In genomic region chr2:120260736-120261135, GRCh38 we compare ENCODE assay signal across 17 cellular contexts. TPM values are rescaled to one million over a fixed set of nuclear protein-coding genes. Genes with fewer than 3 reads are reported as not detected.
DNase-seq lines count a peak whose midpoint lies in the region; ATAC-seq, FAIRE-seq and TF ChIP-seq lines count a peak whose summit lies in the region.
"Had no signal": no experiment of that assay in that cellular context is flagged by ENCODE, and none has a peak within 500 bp of the region (broad histone marks: within the 10 kb centered on the region; RNA-seq: fewer than 3 reads in every experiment).

No MANE protein-coding gene starts in this region.

- CTCF ChIA-PET in HepG2 (lab: Yijun Ruan, JAX; ENCODE audit: low intra/inter-chr PET ratio, low total read pairs): no interaction called here
- CTCF ChIA-PET in GM12878 (lab: Yijun Ruan, JAX): no interaction called here

- in situ Hi-C loops in HepG2 (cut with HindIII; ENCODE audit: extremely low pct_ligation_motif_present, low pct_unique_long_range_greater_than_20kb) (no loop called here), GM12878 (cut with MboI) (no loop called here)

- H3K27me3 ChIP-seq in liver (ENCODE audit: control insufficient read depth in 4 of 4, insufficient read depth in 4 of 4, low read length in 3 of 4) (no peaks in the 10 kb centered on the region), HepG2 (ENCODE audit: control insufficient read depth in 1 of 2, insufficient read depth in 2 of 2, low read length in 2 of 2) (no peaks in the 10 kb centered on the region), GM12878 (replicated peaks in 1 of 2; ENCODE audit: control insufficient read depth in 2 of 2, insufficient read depth in 2 of 2, low read length in 1 of 2) (no peaks in the 10 kb centered on the region), neuronal stem cell (ENCODE audit: control insufficient read depth in 3 of 3, insufficient read depth in 3 of 3, low read depth in 1 of 3, low read length in 3 of 3) (no peaks in the 10 kb centered on the region)
- H3K27me3 ChIP-seq: BLaER1 had no signal

- H3K27ac ChIP-seq in liver (ENCODE audit: low read depth in 1 of 2, low read length in 2 of 2) (peak overlapping the region in 1 of 2 donors; percentile 50), HepG2 (ENCODE audit: extremely low read length, insufficient read depth, low read length) (no peak overlapping the region), GM12878 (ENCODE audit: control insufficient read depth, insufficient read depth) (peak overlapping the region; percentile 50; the same call in 1 of the 2 replicates), neuronal stem cell (replicated peaks; ENCODE audit: low read length) (no peak overlapping the region)
- H3K27ac ChIP-seq: BLaER1 had no signal

- no peak for FAIRE-seq in HepG2 (lab: Jason Lieb, UNC)
- no peak for FAIRE-seq in GM12878 (lab: Jason Lieb, UNC)

- no TSS peak for BruUV-seq in HepG2 (replicated peaks; lab: Mats Ljungman, UMichigan)
- no TSS peak for BruUV-seq in GM12878 (replicated peaks; lab: Mats Ljungman, UMichigan)

- no peak overlapping the region for H2BK15ac ChIP-seq in neuronal stem cell (ENCODE audit: low read length)

- TF ChIP-seq POLR2A in HepG2 (IDR thresholded peaks at IDR 0.05; ENCODE audit: insufficient read depth in 1 of 2, low read depth in 2 of 2, low read length in 2 of 2) (no peak), GM12878 (IDR thresholded peaks at IDR 0.05; ENCODE audit: low read depth, low read length) (no peak)

- ATAC-seq in HepG2 (no peak), GM12878 (no peak), GM21381 (IDR thresholded peaks at IDR 0.05; ENCODE audit: unreplicated experiment) (no peak), GM21576 (IDR thresholded peaks at IDR 0.05; ENCODE audit: unreplicated experiment) (no peak), GM21825 (IDR thresholded peaks at IDR 0.05; ENCODE audit: unreplicated experiment) (no peak)
- ATAC-seq: Right ventricle myocardium inferior had no signal

- H3K9ac ChIP-seq in liver (ENCODE audit: low read depth in 1 of 2, low read length in 2 of 2): no peak overlapping the region
- no peak overlapping the region for H3K9ac ChIP-seq in HepG2 (ENCODE audit: insufficient read depth, low read depth, low read length)
- H3K9ac ChIP-seq in GM12878 (ENCODE audit: control insufficient read depth, insufficient read depth, low read length): no peak overlapping the region
- H3K9ac ChIP-seq in neuronal stem cell (ENCODE audit: low read depth, low read length, poor library complexity): no peak overlapping the region
- H3K9ac ChIP-seq: BLaER1 had no signal

- peaks cover 3% of the 10 kb centered on the region for H3K79me1 ChIP-seq in neuronal stem cell (ENCODE audit: low read depth, low read length)

- peak overlapping the region; percentile 51 for H3K18ac ChIP-seq in neuronal stem cell (ENCODE audit: low read length)

- no peaks in the 10 kb centered on the region for H3K36me3 ChIP-seq in liver (ENCODE audit: control insufficient read depth in 4 of 4, insufficient read depth in 3 of 4, low read depth in 1 of 4, low read length in 3 of 4)
- no peaks in the 10 kb centered on the region for H3K36me3 ChIP-seq in HepG2 (replicated peaks in 1 of 2; ENCODE audit: control insufficient read depth in 1 of 2, insufficient read depth in 2 of 2, low read length in 2 of 2)
- H3K36me3 ChIP-seq in GM12878 (ENCODE audit: control insufficient read depth in 2 of 2, insufficient read depth in 2 of 2, low read length in 1 of 2): no peaks in the 10 kb centered on the region
- peaks cover 0 to 1% of the 10 kb centered on the region in 2 donors for H3K36me3 ChIP-seq in neuronal stem cell (replicated peaks in 1 of 2; ENCODE audit: control insufficient read depth in 2 of 2, insufficient read depth in 2 of 2, low read length in 2 of 2)

- no peak overlapping the region for H3K4ac ChIP-seq in neuronal stem cell (ENCODE audit: low read length)

- DNase-seq in HepG2 (ENCODE audit: low spot score) (no peak), GM12878 (ENCODE audit: low read depth, low spot score) (no peak), neuronal stem cell (ENCODE audit: low spot score) (no peak)
- DNase-seq: CD4-positive, alpha-beta T cell; DND-41; GOT3; HCEC 1CT; Kasumi-1; NCI-H1417 treated with DMSO at 0.1 percent for 48 hours; NCI-H187; NCI-H446 had no signal

- TF ChIP-seq EP300 in HepG2 (IDR thresholded peaks at IDR 0.05; ENCODE audit: low read depth in 2 of 2, low read length in 2 of 2): no peak
- TF ChIP-seq EP300 in HepG2 (CRISPR knock-in tag; IDR thresholded peaks at IDR 0.05; ENCODE audit: borderline replicate concordance): no peak
- TF ChIP-seq EP300 in GM12878 (IDR thresholded peaks at IDR 0.05; ENCODE audit: borderline replicate concordance in 1 of 2, control insufficient read depth in 1 of 2, low read depth in 2 of 2, low read length in 2 of 2): no peak

- TF ChIP-seq RAD21 in liver (IDR thresholded peaks at IDR 0.05) (no peak), HepG2 (CRISPR knock-in tag; IDR thresholded peaks at IDR 0.05) (no peak), GM12878 (IDR thresholded peaks at IDR 0.05; ENCODE audit: insufficient read depth, low read depth, low read length) (no peak)

- H2BK120ac ChIP-seq in neuronal stem cell (ENCODE audit: low read depth, low read length): no peak overlapping the region

- H3K23ac ChIP-seq in neuronal stem cell (ENCODE audit: low read depth, low read length, poor library complexity): no peak overlapping the region

- H4K91ac ChIP-seq in neuronal stem cell (ENCODE audit: low read depth, low read length, poor library complexity): no peak overlapping the region

- H3K79me2 ChIP-seq in HepG2 (ENCODE audit: insufficient read depth, low read length): peaks cover 35% of the 10 kb centered on the region
- peaks cover 37% of the 10 kb centered on the region for H3K79me2 ChIP-seq in GM12878 (ENCODE audit: control insufficient read depth, insufficient read depth, low read length)

- H3K4me1 ChIP-seq in liver (ENCODE audit: control insufficient read depth in 4 of 4, insufficient read depth in 4 of 4, low read length in 3 of 4): no peaks in the 10 kb centered on the region
- H3K4me1 ChIP-seq in HepG2 (ENCODE audit: insufficient read depth, low read length): peaks cover 32% of the 10 kb centered on the region
- H3K4me1 ChIP-seq in GM12878 (ENCODE audit: control insufficient read depth, insufficient read depth, low read length): peaks cover 17% of the 10 kb centered on the region
- H3K4me1 ChIP-seq in neuronal stem cell (ENCODE audit: control insufficient read depth in 2 of 2, insufficient read depth in 1 of 2, low read depth in 1 of 2, low read length in 2 of 2): peaks cover 0 to 8% of the 10 kb centered on the region in 2 donors

- no peak overlapping the region for H4K8ac ChIP-seq in neuronal stem cell (ENCODE audit: low read depth, low read length)

- RAD21 ChIA-PET in GM12878 (lab: Charles Lee; ENCODE audit: unreplicated experiment): interaction anchor here (1.1 to 1.5 kb wide), 3 partner anchors 8 to 51 kb away, joined by 3 to 5 read pairs (median 3); partner anchors contain the start of gene RALB

- no peak overlapping the region for H2AK5ac ChIP-seq in neuronal stem cell (ENCODE audit: low read depth, low read length)

- H2AFZ ChIP-seq in HepG2 (ENCODE audit: low read length) (no peak overlapping the region), GM12878 (ENCODE audit: control insufficient read depth, low read depth, low read length) (no peak overlapping the region), neuronal stem cell (ENCODE audit: low read length) (no peak overlapping the region)

- H3K9me3 ChIP-seq in liver (ENCODE audit: control insufficient read depth in 4 of 4, low read length in 3 of 4) (peaks cover 0 to 5% (median under 1%) of the 10 kb centered on the region in 4 donors), HepG2 (ENCODE audit: low read length) (peaks cover 5% of the 10 kb centered on the region; the same call in 1 of the 2 replicates), GM12878 (replicated peaks; ENCODE audit: control insufficient read depth, insufficient read depth, low read length) (peaks cover 6% of the 10 kb centered on the region; the same call in 2 of the 3 replicates), neuronal stem cell (replicated peaks in 1 of 2; ENCODE audit: control insufficient read depth in 2 of 2, insufficient read depth in 1 of 2, low read depth in 1 of 2, low read length in 2 of 2) (peaks cover 8 to 13% of the 10 kb centered on the region in 2 donors)

- TF ChIP-seq CTCF in liver (IDR thresholded peaks at IDR 0.05; ENCODE audit: low read depth, low read length, missing input control) (no peak), HepG2 (CRISPR knock-in tag; IDR thresholded peaks at IDR 0.05) (no peak), GM12878 (IDR thresholded peaks at IDR 0.05 in 2 of 3, conservative IDR thresholded peaks at IDR 0.05 in 1 of 3; ENCODE audit: control insufficient read depth in 2 of 3, extremely low read depth in 1 of 3, insufficient read depth in 1 of 3, low read depth in 3 of 3, low read length in 3 of 3) (no peak)

- SMC1A ChIA-PET in GM12878 (lab: Charles Lee; ENCODE audit: uncharacterized antibody, unreplicated experiment): interaction anchor here (1.0 to 1.2 kb wide), 3 partner anchors 28 to 52 kb away, joined by 3 to 4 read pairs (median 3); no protein-coding TSS in a partner anchor

- peak overlapping the region; percentile 68 for H2BK5ac ChIP-seq in neuronal stem cell (ENCODE audit: low read length)

- intact Hi-C loops in HepG2 (cut with micrococcal nuclease; ENCODE audit: unreplicated experiment): no loop called here
- intact Hi-C loops in GM12878 (cut with micrococcal nuclease; ENCODE audit: unreplicated experiment): no loop called here

- 83% methylated on average over 5 of the region's 5 CpGs for WGBS in liver
- 97% methylated on average over 5 of the region's 5 CpGs for WGBS in HepG2 (ENCODE audit: low lambda C conversion rate)
- 85% methylated on average over 5 of the region's 5 CpGs for WGBS in GM12878 (ENCODE audit: insufficient coverage, insufficient replicate concordance, low lambda C conversion rate, missing lambda C conversion rate)
- no CpG with 5 or more reads among the region's 5 CpGs for WGBS in neuronal stem cell (ENCODE audit: extremely low coverage in 2 of 2, insufficient read length in 2 of 2, insufficient replicate concordance in 1 of 2), 2 donors

- no peak overlapping the region for H2BK12ac ChIP-seq in neuronal stem cell (ENCODE audit: low read length)

- no peak overlapping the region for H3K14ac ChIP-seq in neuronal stem cell (ENCODE audit: low read length)

- H3K4me3 ChIP-seq in liver (ENCODE audit: low read depth in 1 of 3, low read length in 3 of 3): no peak overlapping the region
- no peak overlapping the region for H3K4me3 ChIP-seq in HepG2 (replicated peaks in 1 of 3; ENCODE audit: insufficient read depth in 1 of 3, low read depth in 2 of 3, low read length in 3 of 3)
- no peak overlapping the region for H3K4me3 ChIP-seq in GM12878
- no peak overlapping the region for H3K4me3 ChIP-seq in neuronal stem cell (ENCODE audit: low read length in 2 of 2)
- H3K4me3 ChIP-seq: BLaER1 had no signal

- H3K4me2 ChIP-seq in HepG2 (ENCODE audit: low read depth, low read length) (no peak overlapping the region), GM12878 (ENCODE audit: control insufficient read depth, insufficient read depth) (peak overlapping the region; percentile 75), neuronal stem cell (ENCODE audit: insufficient read depth, low read length, poor library complexity, severe bottlenecking) (no peak overlapping the region)
- H3K4me2 ChIP-seq: BLaER1 had no signal

- POLR2A ChIA-PET in HepG2 (lab: Yijun Ruan, JAX) (no interaction called here), GM12878 (lab: Charles Lee) (interaction anchor here (1.8 kb wide), 1 partner anchor 23 kb away, joined by 4 read pairs; no protein-coding TSS in a partner anchor)

- H4K20me1 ChIP-seq in HepG2 (ENCODE audit: insufficient read depth, low read length) (no peaks in the 10 kb centered on the region), GM12878 (ENCODE audit: control insufficient read depth, insufficient read depth) (no peaks in the 10 kb centered on the region)
- H4K20me1 ChIP-seq: BLaER1 had no signal

RNA-seq across cellular contexts. Expression of gene RALB, which starts 8.1 kb away (rescaled TPM):
- 10 to 100 TPM; 19.7 to 20.6 TPM for total RNA-seq in liver
- 10 to 100 TPM; 11.1 to 26.4 TPM for polyA plus RNA-seq in liver
- 43.2 and 65.4 TPM in 2 replicates for total RNA-seq in HepG2 (2016; rRNA removed; fragmentation: Illumina TruSeq; extraction: Trizol)
- 14.7 and 15.0 TPM in 2 replicates for total RNA-seq in HepG2 (2016; cell fraction: cytosol; rRNA removed; fragmentation: Illumina TruSeq; extraction: Trizol; ENCODE audit: low read depth)
- 46.9 and 63.2 TPM in 2 replicates for total RNA-seq in HepG2 (2016; cell fraction: insoluble cytoplasmic fraction; rRNA removed; fragmentation: Illumina TruSeq; extraction: Trizol)
- 40.6 and 40.7 TPM in 2 replicates for total RNA-seq in HepG2 (2016; cell fraction: membrane; rRNA removed; fragmentation: Illumina TruSeq; extraction: Trizol)
- total RNA-seq in HepG2 (2016; cell fraction: nucleus; rRNA removed; fragmentation: Illumina TruSeq; extraction: Trizol): 18.9 and 20.9 TPM in 2 replicates
- polyA plus RNA-seq in HepG2 (2011; rRNA removed): 28.5 and 37.8 TPM in 2 replicates
- polyA plus RNA-seq in HepG2 (2011; cell fraction: cytosol; rRNA removed): 27.1 and 34.7 TPM in 2 replicates
- 7.9 and 9.7 TPM in 2 replicates for polyA plus RNA-seq in HepG2 (2011; cell fraction: nucleus; rRNA removed)
- polyA plus RNA-seq in HepG2 (2012): 25.9 and 28.9 TPM in 2 replicates
- polyA plus RNA-seq in HepG2 (2016; cell fraction: cytosol; fragmentation: Illumina TruSeq; extraction: Trizol; ENCODE audit: low read depth): 17.5 and 21.3 TPM in 2 replicates
- 77.8 and 83.3 TPM in 2 replicates for polyA plus RNA-seq in HepG2 (2016; cell fraction: insoluble cytoplasmic fraction; fragmentation: Illumina TruSeq; extraction: Trizol; ENCODE audit: low read depth)
- polyA plus RNA-seq in HepG2 (2016; cell fraction: membrane; fragmentation: Illumina TruSeq; extraction: Trizol; ENCODE audit: low read depth): 40.5 and 41.2 TPM in 2 replicates
- polyA plus RNA-seq in HepG2 (2016; cell fraction: nucleus; fragmentation: Illumina TruSeq; extraction: Trizol; ENCODE audit: insufficient read depth, low read depth): 29.6 and 37.1 TPM in 2 replicates
- 7.6 and 34.5 TPM in 2 replicates for polyA minus RNA-seq in HepG2 (2011; rRNA and poly(A)+ RNA removed; ENCODE audit: low replicate concordance)
- polyA minus RNA-seq in HepG2 (2011; cell fraction: cytosol; rRNA and poly(A)+ RNA removed): 18.2 and 26.6 TPM in 2 replicates
- 11.1 and 12.7 TPM in 2 replicates for polyA minus RNA-seq in HepG2 (2011; cell fraction: nucleus; rRNA and poly(A)+ RNA removed)
- 11.1 and 12.0 TPM in 2 replicates for total RNA-seq in GM12878 (2013; cell fraction: nucleolus; rRNA removed)
- 21.3 and 26.6 TPM in 2 replicates for total RNA-seq in GM12878 (2014; rRNA removed)
- total RNA-seq in GM12878 (2014; rRNA removed; fragmentation: Illumina TruSeq; extraction: Trizol): 23.5 and 24.7 TPM in 2 replicates
- total RNA-seq in GM12878 (2021): 21.7 and 22.5 TPM in 2 replicates
- 25.6 TPM for polyA plus RNA-seq in GM12878 (2011; ENCODE audit: low read depth)
- 39.9 and 58.5 TPM in 2 replicates for polyA plus RNA-seq in GM12878 (2011; rRNA removed)
- 23.2 and 27.7 TPM in 2 replicates for polyA plus RNA-seq in GM12878 (2011; cell fraction: cytosol; rRNA removed)
- 12.5 and 12.6 TPM in 2 replicates for polyA plus RNA-seq in GM12878 (2011; cell fraction: nucleus; rRNA removed)
- 33.2 and 42.0 TPM in 2 replicates for polyA plus RNA-seq in GM12878 (2012)
- polyA plus RNA-seq in GM12878 (2014; fragmentation: Illumina TruSeq; extraction: Trizol): 36.6 and 40.7 TPM in 2 replicates
- 10 to 100 TPM in 1 of 2 experiments, 1 to 10 TPM in 1; 8.3 to 15.9 TPM for polyA plus RNA-seq in GM12878 (2014; fragmentation: Nextera tagmentation; extraction: Ambion mirVana)
- 18.6 and 23.6 TPM in 2 replicates for polyA plus RNA-seq in GM12878 (2014; rRNA removed)
- polyA plus RNA-seq in GM12878 (2016; fragmentation: Nextera tagmentation; extraction: Ambion mirVana): 10 to 100 TPM; 47.6 to 54.0 TPM
- 14.6 and 17.8 TPM in 2 replicates for polyA minus RNA-seq in GM12878 (2011; rRNA and poly(A)+ RNA removed)
- polyA minus RNA-seq in GM12878 (2011; cell fraction: cytosol; rRNA and poly(A)+ RNA removed): 7.1 and 10.8 TPM in 2 replicates
- polyA minus RNA-seq in GM12878 (2011; cell fraction: nucleus; rRNA and poly(A)+ RNA removed): 3.9 and 6.3 TPM in 2 replicates
- polyA plus RNA-seq in neuronal stem cell (2013, experiment 1 of 2): 43.4 TPM
- polyA plus RNA-seq in neuronal stem cell (2013, experiment 2 of 2): 44.2 TPM

RNA-seq across cellular contexts. Expression of gene TMEM185B, which starts 37.5 kb away (rescaled TPM):
- 1 to 10 TPM; 8.0 to 8.5 TPM for total RNA-seq in liver
- polyA plus RNA-seq in liver: 1 to 10 TPM; 1.8 to 5.7 TPM
- 3.5 and 7.0 TPM in 2 replicates for total RNA-seq in HepG2 (2016; rRNA removed; fragmentation: Illumina TruSeq; extraction: Trizol)
- 1.2 and 1.8 TPM in 2 replicates for total RNA-seq in HepG2 (2016; cell fraction: cytosol; rRNA removed; fragmentation: Illumina TruSeq; extraction: Trizol; ENCODE audit: low read depth)
- total RNA-seq in HepG2 (2016; cell fraction: insoluble cytoplasmic fraction; rRNA removed; fragmentation: Illumina TruSeq; extraction: Trizol): 2.9 and 6.9 TPM in 2 replicates
- total RNA-seq in HepG2 (2016; cell fraction: membrane; rRNA removed; fragmentation: Illumina TruSeq; extraction: Trizol): 3.8 and 4.7 TPM in 2 replicates
- total RNA-seq in HepG2 (2016; cell fraction: nucleus; rRNA removed; fragmentation: Illumina TruSeq; extraction: Trizol): 6.4 and 7.9 TPM in 2 replicates
- polyA plus RNA-seq in HepG2 (2011; rRNA removed): 5.6 and 5.7 TPM in 2 replicates
- 6.0 and 6.3 TPM in 2 replicates for polyA plus RNA-seq in HepG2 (2011; cell fraction: cytosol; rRNA removed)
- 9.5 and 9.8 TPM in 2 replicates for polyA plus RNA-seq in HepG2 (2011; cell fraction: nucleus; rRNA removed)
- 7.3 and 7.8 TPM in 2 replicates for polyA plus RNA-seq in HepG2 (2012)
- polyA plus RNA-seq in HepG2 (2016; cell fraction: cytosol; fragmentation: Illumina TruSeq; extraction: Trizol; ENCODE audit: low read depth): 1.2 and 1.8 TPM in 2 replicates
- 3.2 and 5.0 TPM in 2 replicates for polyA plus RNA-seq in HepG2 (2016; cell fraction: insoluble cytoplasmic fraction; fragmentation: Illumina TruSeq; extraction: Trizol; ENCODE audit: low read depth)
- 2.4 and 3.2 TPM in 2 replicates for polyA plus RNA-seq in HepG2 (2016; cell fraction: membrane; fragmentation: Illumina TruSeq; extraction: Trizol; ENCODE audit: low read depth)
- polyA plus RNA-seq in HepG2 (2016; cell fraction: nucleus; fragmentation: Illumina TruSeq; extraction: Trizol; ENCODE audit: insufficient read depth, low read depth): 8.5 and 10.2 TPM in 2 replicates
- polyA minus RNA-seq in HepG2 (2011; rRNA and poly(A)+ RNA removed; ENCODE audit: low replicate concordance): 13.7 and 14.5 TPM in 2 replicates
- 4.8 and 5.5 TPM in 2 replicates for polyA minus RNA-seq in HepG2 (2011; cell fraction: cytosol; rRNA and poly(A)+ RNA removed)
- 5.2 and 7.0 TPM in 2 replicates for polyA minus RNA-seq in HepG2 (2011; cell fraction: nucleus; rRNA and poly(A)+ RNA removed)
- total RNA-seq in GM12878 (2013; cell fraction: nucleolus; rRNA removed): 24.6 and 27.0 TPM in 2 replicates
- total RNA-seq in GM12878 (2014; rRNA removed): 17.2 and 18.0 TPM in 2 replicates
- 7.3 and 7.6 TPM in 2 replicates for total RNA-seq in GM12878 (2014; rRNA removed; fragmentation: Illumina TruSeq; extraction: Trizol)
- total RNA-seq in GM12878 (2021): 19.7 and 20.9 TPM in 2 replicates
- polyA plus RNA-seq in GM12878 (2011; ENCODE audit: low read depth): 7.1 TPM
- polyA plus RNA-seq in GM12878 (2011; rRNA removed): 5.5 and 8.7 TPM in 2 replicates
- polyA plus RNA-seq in GM12878 (2011; cell fraction: cytosol; rRNA removed): 9.9 and 12.3 TPM in 2 replicates
- 20.8 and 23.2 TPM in 2 replicates for polyA plus RNA-seq in GM12878 (2011; cell fraction: nucleus; rRNA removed)
- 10.4 and 13.4 TPM in 2 replicates for polyA plus RNA-seq in GM12878 (2012)
- polyA plus RNA-seq in GM12878 (2014; fragmentation: Illumina TruSeq; extraction: Trizol): 18.1 and 19.4 TPM in 2 replicates
- polyA plus RNA-seq in GM12878 (2014; fragmentation: Nextera tagmentation; extraction: Ambion mirVana): 1 to 10 TPM; 2.4 to 3.2 TPM
- 12.5 and 14.1 TPM in 2 replicates for polyA plus RNA-seq in GM12878 (2014; rRNA removed)
- polyA plus RNA-seq in GM12878 (2016; fragmentation: Nextera tagmentation; extraction: Ambion mirVana): 10 to 100 TPM; 16.5 to 17.5 TPM
- polyA minus RNA-seq in GM12878 (2011; rRNA and poly(A)+ RNA removed): 10.8 and 12.3 TPM in 2 replicates
- polyA minus RNA-seq in GM12878 (2011; cell fraction: cytosol; rRNA and poly(A)+ RNA removed): 4.2 and 4.3 TPM in 2 replicates
- 14.5 and 25.3 TPM in 2 replicates for polyA minus RNA-seq in GM12878 (2011; cell fraction: nucleus; rRNA and poly(A)+ RNA removed)
- 14.5 TPM for polyA plus RNA-seq in neuronal stem cell (2013, experiment 1 of 2)
- polyA plus RNA-seq in neuronal stem cell (2013, experiment 2 of 2): 14.5 TPM
